Comparison of ENCODE assay signal across 21 cellular contexts in genomic region chr15:42353061-42353460, GRCh38. TPM values are rescaled to one million over a fixed set of nuclear protein-coding genes. Genes with fewer than 3 reads are reported as not detected.
DNase-seq lines count a peak whose midpoint lies in the region; ATAC-seq, FAIRE-seq and TF ChIP-seq lines count a peak whose summit lies in the region.
"Had no signal": no experiment of that assay in that cellular context is flagged by ENCODE, and none has a peak within 500 bp of the region (broad histone marks: within the 10 kb centered on the region; RNA-seq: fewer than 3 reads in every experiment).

No MANE protein-coding gene starts in this region.

- H3K79me1 ChIP-seq in mesenchymal stem cell (replicated peaks; ENCODE audit: low read length, poor library complexity, severe bottlenecking) = no peaks in the 10 kb centered on the region

- no peak for DNase-seq in WTC11 (ENCODE audit: low spot score)
- DNase-seq in mesenchymal stem cell = no peak
- DNase-seq in progenitor cell of endocrine pancreas (ENCODE audit: low spot score, unreplicated experiment) = no peak
- no peak for DNase-seq in H54 (ENCODE audit: insufficient read length, low spot score)
- no peak for DNase-seq in H7
- DNase-seq: 8988T; ACHN; BE2C; C1 segment of cervical spinal cord; CD4-positive, alpha-beta memory T cell; CD4-positive, CD25-positive, alpha-beta regulatory T cell; CD8-positive, alpha-beta memory T cell; COR-L47; DMS79 treated with DMSO at 0.1 percent for 48 hours; GF-D8 had no signal

- no peak overlapping the region for H3K14ac ChIP-seq in mesenchymal stem cell (ENCODE audit: low read length in 2 of 2)

- 64% methylated on average over 6 of the region's 6 CpGs for WGBS in mesenchymal stem cell

- FAIRE-seq in H54 (lab: Jason Lieb, UNC) = no peak
- FAIRE-seq: A204.1, G401.6, GM12891, GM19239 had no signal

- H3K4me1 ChIP-seq in mesenchymal stem cell (ENCODE audit: control insufficient read depth, insufficient read depth, low read depth, low read length) = no peaks in the 10 kb centered on the region
- H3K4me1 ChIP-seq: BE2C, BLaER1 had no signal

- H2BK15ac ChIP-seq in mesenchymal stem cell (ENCODE audit: low read depth, poor library complexity, severe bottlenecking) = no peak overlapping the region

- H3K9ac ChIP-seq in mesenchymal stem cell (ENCODE audit: low read length) = no peak overlapping the region
- H3K9ac ChIP-seq: BLaER1 had no signal

- H3K9me3 ChIP-seq in mesenchymal stem cell (ENCODE audit: control insufficient read depth, low read length) = no peaks in the 10 kb centered on the region
- H3K9me3 ChIP-seq: BE2C, BLaER1 had no signal

- no peak overlapping the region for H3K18ac ChIP-seq in mesenchymal stem cell (ENCODE audit: low read depth in 1 of 2, low read length in 2 of 2)

- peak overlapping the region; percentile 6; the same call in 1 of the 2 replicates for H3K27ac Mint-ChIP-seq in WTC11
- peak overlapping the region; percentile 70 for H3K27ac Mint-ChIP-seq in progenitor cell of endocrine pancreas
- H3K27ac Mint-ChIP-seq: CD4-positive, CD25-positive, alpha-beta regulatory T cell had no signal

- no peak overlapping the region for H3K4me3 Mint-ChIP-seq in WTC11
- H3K4me3 Mint-ChIP-seq in progenitor cell of endocrine pancreas (ENCODE audit: low read depth) = no peak overlapping the region
- H3K4me3 Mint-ChIP-seq: CD14-positive monocyte; CD4-positive, alpha-beta memory T cell; CD4-positive, CD25-positive, alpha-beta regulatory T cell; CD8-positive, alpha-beta memory T cell had no signal

- no peaks in the 10 kb centered on the region for H3K4me1 Mint-ChIP-seq in WTC11
- H3K4me1 Mint-ChIP-seq in progenitor cell of endocrine pancreas (ENCODE audit: low read depth) = no peaks in the 10 kb centered on the region
- H3K4me1 Mint-ChIP-seq: CD14-positive monocyte; CD4-positive, alpha-beta memory T cell; CD4-positive, CD25-positive, alpha-beta regulatory T cell; CD8-positive, alpha-beta memory T cell had no signal

- POLR2A ChIA-PET in WTC11 (lab: Charles Lee) = no interaction called here

- H2BK120ac ChIP-seq in mesenchymal stem cell (ENCODE audit: low read depth, low read length) = no peak overlapping the region

- H2AFZ ChIP-seq in mesenchymal stem cell (ENCODE audit: low read depth, low read length) = no peak overlapping the region

- no peak overlapping the region for H3K4me3 ChIP-seq in mesenchymal stem cell (ENCODE audit: insufficient read depth in 1 of 2, low read depth in 1 of 2, low read length in 2 of 2)
- no peak overlapping the region for H3K4me3 ChIP-seq in H7 (ENCODE audit: insufficient read depth, low read depth, low read length)
- H3K4me3 ChIP-seq: BLaER1 had no signal

- H3K23ac ChIP-seq in mesenchymal stem cell (ENCODE audit: low read length in 2 of 2) = no peak overlapping the region

- H4K8ac ChIP-seq in mesenchymal stem cell (ENCODE audit: low read length) = peak overlapping the region; percentile 42

- H3K4ac ChIP-seq in mesenchymal stem cell (ENCODE audit: low read depth in 1 of 2, low read length in 2 of 2) = no peak overlapping the region

- H3K27me3 ChIP-seq in mesenchymal stem cell (ENCODE audit: control insufficient read depth in 1 of 2, insufficient read depth in 1 of 2, low read length in 2 of 2) (no peaks in the 10 kb centered on the region), H7 (ENCODE audit: control insufficient read depth, insufficient read depth, low read length) (no peaks in the 10 kb centered on the region)
- H3K27me3 ChIP-seq: BE2C, BLaER1 had no signal

- no peak overlapping the region for H3K4me2 ChIP-seq in mesenchymal stem cell (ENCODE audit: low read length, poor library complexity, severe bottlenecking)
- H3K4me2 ChIP-seq: BLaER1 had no signal

- TF ChIP-seq CTCF in WTC11 (IDR thresholded peaks at IDR 0.05) (no peak), progenitor cell of endocrine pancreas (IDR thresholded peaks at IDR 0.05; ENCODE audit: unreplicated experiment) (no peak)

- H2BK5ac ChIP-seq in mesenchymal stem cell (ENCODE audit: low read depth, low read length, poor library complexity, severe bottlenecking) = no peak overlapping the region

- H3K27ac ChIP-seq in mesenchymal stem cell (ENCODE audit: low read length, poor library complexity, severe bottlenecking) = no peak overlapping the region
- H3K27ac ChIP-seq: BLaER1 had no signal

- no peaks in the 10 kb centered on the region for H3K27me3 Mint-ChIP-seq in WTC11 (ENCODE audit: low read depth)
- H3K27me3 Mint-ChIP-seq in progenitor cell of endocrine pancreas = no peaks in the 10 kb centered on the region
- H3K27me3 Mint-ChIP-seq: CD4-positive, alpha-beta memory T cell; CD4-positive, CD25-positive, alpha-beta regulatory T cell; CD8-positive, alpha-beta memory T cell had no signal

- no peaks in the 10 kb centered on the region for H3K36me3 Mint-ChIP-seq in WTC11
- peaks cover 2% of the 10 kb centered on the region for H3K36me3 Mint-ChIP-seq in progenitor cell of endocrine pancreas (ENCODE audit: insufficient read depth)

- H2BK12ac ChIP-seq in mesenchymal stem cell (ENCODE audit: low read length in 2 of 2) = no peak overlapping the region

- CTCF ChIA-PET in WTC11 (lab: Charles Lee) = no interaction called here

- H2AK5ac ChIP-seq in mesenchymal stem cell (ENCODE audit: low read length, severe bottlenecking) = no peak overlapping the region

- ATAC-seq in WTC11 = no peak

- no peak overlapping the region for H4K91ac ChIP-seq in mesenchymal stem cell (ENCODE audit: low read length)

- no peak for TF ChIP-seq POLR2A in H54 (IDR thresholded peaks at IDR 0.05; ENCODE audit: low read depth, low read length)

- H3K9me3 Mint-ChIP-seq in WTC11 (no peaks in the 10 kb centered on the region), progenitor cell of endocrine pancreas (ENCODE audit: low read depth) (no peaks in the 10 kb centered on the region)
- H3K9me3 Mint-ChIP-seq: CD14-positive monocyte; CD4-positive, alpha-beta memory T cell; CD4-positive, CD25-positive, alpha-beta regulatory T cell; CD8-positive, alpha-beta memory T cell had no signal

- H3K36me3 ChIP-seq in mesenchymal stem cell (ENCODE audit: control insufficient read depth in 1 of 2, insufficient read depth in 2 of 2, low read depth in 1 of 2, low read length in 2 of 2) (peaks cover 3 to 77% of the 10 kb centered on the region in 2 experiments), H7 (replicated peaks; ENCODE audit: control insufficient read depth, insufficient read depth, low read length) (no peaks in the 10 kb centered on the region)
- H3K36me3 ChIP-seq: BE2C had no signal

TF ChIP-seq in WTC11, 78 proteins besides CTCF, POLR2A, EP300 and RAD21 (continues in another document):
- TF ChIP-seq FOXP4 (CRISPR knock-in tag; IDR thresholded peaks at IDR 0.05) (no peak), ZNF281 (CRISPR knock-in tag; IDR thresholded peaks at IDR 0.05) (no peak), HMGXB4 (CRISPR knock-in tag; IDR thresholded peaks at IDR 0.05) (no peak), ZNF423 (CRISPR knock-in tag; IDR thresholded peaks at IDR 0.05) (no peak), GRHL2 (CRISPR knock-in tag; IDR thresholded peaks at IDR 0.05; ENCODE audit: insufficient replicate concordance, severe bottlenecking) (no peak)

RNA-seq across cellular contexts. Expression of gene CAPN3, which starts 6.2 kb away (rescaled TPM):
- 0.70 to 1.4 TPM (median 1.3 TPM) in 3 replicates for total RNA-seq in WTC11 (2021)
- 0.32 TPM for polyA plus RNA-seq in mesenchymal stem cell (2013, experiment 1 of 2)
- 0.34 TPM for polyA plus RNA-seq in mesenchymal stem cell (2013, experiment 2 of 2)
- 2.9 and 3.7 TPM in 2 replicates for total RNA-seq in progenitor cell of endocrine pancreas
- total RNA-seq in H7 (2014; rRNA removed; shearing (Covaris generic)) = not detected in 2 replicates
